In the genomic region with DNA sequence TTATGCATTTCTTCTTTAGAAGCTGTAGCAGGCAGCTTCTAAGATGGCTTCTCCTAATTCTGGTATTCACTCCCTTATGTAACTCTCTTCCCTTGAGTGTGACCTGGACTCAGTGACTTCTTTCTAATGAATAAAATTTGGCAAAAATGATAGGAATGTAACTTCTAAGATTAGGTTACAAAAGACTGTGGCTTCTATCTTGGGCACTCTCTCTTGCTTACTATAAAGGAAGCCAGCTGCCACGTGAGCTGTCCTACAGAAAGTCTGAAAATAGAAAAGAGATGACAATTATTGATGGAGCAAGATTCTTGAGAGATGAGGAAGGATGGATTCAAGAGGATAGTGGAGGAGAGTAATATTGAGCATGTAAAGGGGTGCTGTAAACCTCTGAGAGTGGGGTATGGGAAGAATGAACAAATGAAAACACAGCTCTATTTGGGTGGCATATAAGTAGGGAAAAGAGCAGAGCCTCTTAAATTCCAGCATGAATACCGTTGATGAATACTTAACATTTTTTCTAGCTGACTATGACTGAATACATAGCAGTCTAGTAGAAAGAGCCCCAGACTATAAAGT, we compare ENCODE assay signal across 9 cellular contexts. TPM values are rescaled to one million over a fixed set of nuclear protein-coding genes. Genes with fewer than 3 reads are reported as not detected.
DNase-seq lines count a peak whose midpoint lies in the region; ATAC-seq and TF ChIP-seq lines count a peak whose summit lies in the region.
"Had no signal": no experiment of that assay in that cellular context is flagged by ENCODE, and none has a peak within 500 bp of the region (broad histone marks: within the 10 kb centered on the region; RNA-seq: fewer than 3 reads in every experiment).

No MANE protein-coding gene starts in this region.

- TF ChIP-seq CTCF in AG10803 (conservative IDR thresholded peaks at IDR 0.05; ENCODE audit: low read length) = no peak
- TF ChIP-seq CTCF in mesothelial cell of epicardium (IDR thresholded peaks at IDR 0.05; ENCODE audit: unreplicated experiment) = no peak

- no peak overlapping the region for H3K4me3 ChIP-seq in AG10803 (ENCODE audit: low read length)

- peak overlapping the region; percentile 82 for H3K27ac Mint-ChIP-seq in mesothelial cell of epicardium

- no peak for ATAC-seq in GM21515 (IDR thresholded peaks at IDR 0.05; ENCODE audit: unreplicated experiment)

- no peaks in the 10 kb centered on the region for H3K27me3 Mint-ChIP-seq in mesothelial cell of epicardium (ENCODE audit: low read depth)

- H3K4me3 Mint-ChIP-seq in mesothelial cell of epicardium = no peak overlapping the region

- H3K36me3 Mint-ChIP-seq in mesothelial cell of epicardium = peaks cover 27% of the 10 kb centered on the region

- peaks cover 4% of the 10 kb centered on the region for H3K9me3 Mint-ChIP-seq in mesothelial cell of epicardium

- H3K4me1 Mint-ChIP-seq in mesothelial cell of epicardium = peaks cover 33% of the 10 kb centered on the region

- DNase-seq in AG10803 (ENCODE audit: low read depth) (peak; percentile 96), LHCN-M2 (ENCODE audit: low read depth) (peak; percentile 83), dedifferentiated amniotic fluid mesenchymal stem cell (ENCODE audit: extremely low spot score) (peak; percentile 79), mesothelial cell of epicardium (ENCODE audit: low spot score in 2 of 2, unreplicated experiment in 2 of 2) (no peak), NAMALWA (ENCODE audit: low spot score) (no peak), activated gamma-delta T cell treated with Interleukin-2 at 50 U/mL for 16 hours (no peak), pons (ENCODE audit: low spot score) (no peak)
- DNase-seq: dermis blood vessel endothelial cell had no signal

RNA-seq across cellular contexts. Expression of a gene that starts 5.5 kb away (rescaled TPM):
- total RNA-seq in LHCN-M2 (2014; rRNA removed) = 59.8 and 85.3 TPM in 2 replicates
- polyA plus RNA-seq in LHCN-M2 (2012) = 39.6 TPM
- total RNA-seq in mesothelial cell of epicardium = 28.7 to 32.8 TPM (median 31.4 TPM) in 3 replicates

RNA-seq across cellular contexts. Expression of a gene that starts 19.5 kb away (rescaled TPM):
- total RNA-seq in LHCN-M2 (2014; rRNA removed) (1.9 and 2.1 TPM in 2 replicates), mesothelial cell of epicardium (3.7 to 3.8 TPM (median 3.8 TPM) in 3 replicates)
- 5.0 TPM for polyA plus RNA-seq in LHCN-M2 (2012)
- total RNA-seq: dermis blood vessel endothelial cell had no signal

Comparison
In these comparisons a context has a peak if more than half of its experiments do, and no peak if none do; other contexts are left out.
1. DNase-seq: peak in AG10803 (single experiment), LHCN-M2 (single experiment) and dedifferentiated amniotic fluid mesenchymal stem cell (single experiment); none in mesothelial cell of epicardium (0 of 2), NAMALWA (single experiment), activated gamma-delta T cell treated with Interleukin-2 at 50 U/mL for 16 hours (single experiment) and pons (single experiment).